Comparison of ENCODE assay signal across 37 cellular contexts in genomic region chr15:23695282-23695681, GRCh38. TPM values are rescaled to one million over a fixed set of nuclear protein-coding genes. Genes with fewer than 3 reads are reported as not detected.
"Had no signal": no experiment of that assay in that cellular context is flagged by ENCODE, and none has a peak within 500 bp of the region (broad histone marks: within the 10 kb centered on the region; RNA-seq: fewer than 3 reads in every experiment).

No MANE protein-coding gene starts in this region.

- H3K27ac ChIP-seq: KMS-11 had no signal

- DNase-seq: Karpas-422, MG63, MM.1S, MV-4-11, NCI-H1048, NCI-H1092, NCI-H1092 treated with DMSO at 0.1 percent for 48 hours, NCI-H1105, NCI-H1105 treated with DMSO at 0.1 percent for 48 hours, NCI-H1417, NCI-H1417 treated with DMSO at 0.1 percent for 48 hours, NCI-H1436, NCI-H1436 treated with DMSO at 0.1 percent for 48 hours, NCI-H146, NCI-H1694, NCI-H1694 treated with DMSO at 0.1 percent for 48 hours, NCI-H187, NCI-H187 treated with DMSO at 0.1 percent for 48 hours, NCI-H1930, NCI-H2029, NCI-H2029 treated with DMSO at 0.1 percent for 48 hours, NCI-H2081, NCI-H2081 treated with DMSO at 0.1 percent for 48 hours, NCI-H2107, NCI-H2171, NCI-H2171 treated with DMSO at 0.1 percent for 48 hours, NCI-H2227 treated with DMSO at 0.1 percent for 48 hours, NCI-H226, NCI-H345, NCI-H446, NCI-H446 treated with DMSO at 0.1 percent for 48 hours, NCI-H510A, NCI-H510A treated with DMSO at 0.1 percent for 48 hours had no signal

- H3K36me3 ChIP-seq: MG63 had no signal

- H3K27me3 ChIP-seq: MG63 had no signal

- H3K9ac ChIP-seq: KMS-11 had no signal

- H3K4me3 ChIP-seq: MG63 had no signal

- H3K9me3 ChIP-seq: MG63 had no signal

RNA-seq across cellular contexts. Expression of gene NDN, which starts 8.2 kb away (rescaled TPM):
- total RNA-seq: M059J, MCF 10A had no signal

RNA-seq across cellular contexts. Expression of gene MAGEL2, which starts 47.6 kb away (rescaled TPM):
- total RNA-seq: MCF 10A, NCI-H460 had no signal
